10 cellular contexts compared by ENCODE assay signal in the genomic region with DNA sequence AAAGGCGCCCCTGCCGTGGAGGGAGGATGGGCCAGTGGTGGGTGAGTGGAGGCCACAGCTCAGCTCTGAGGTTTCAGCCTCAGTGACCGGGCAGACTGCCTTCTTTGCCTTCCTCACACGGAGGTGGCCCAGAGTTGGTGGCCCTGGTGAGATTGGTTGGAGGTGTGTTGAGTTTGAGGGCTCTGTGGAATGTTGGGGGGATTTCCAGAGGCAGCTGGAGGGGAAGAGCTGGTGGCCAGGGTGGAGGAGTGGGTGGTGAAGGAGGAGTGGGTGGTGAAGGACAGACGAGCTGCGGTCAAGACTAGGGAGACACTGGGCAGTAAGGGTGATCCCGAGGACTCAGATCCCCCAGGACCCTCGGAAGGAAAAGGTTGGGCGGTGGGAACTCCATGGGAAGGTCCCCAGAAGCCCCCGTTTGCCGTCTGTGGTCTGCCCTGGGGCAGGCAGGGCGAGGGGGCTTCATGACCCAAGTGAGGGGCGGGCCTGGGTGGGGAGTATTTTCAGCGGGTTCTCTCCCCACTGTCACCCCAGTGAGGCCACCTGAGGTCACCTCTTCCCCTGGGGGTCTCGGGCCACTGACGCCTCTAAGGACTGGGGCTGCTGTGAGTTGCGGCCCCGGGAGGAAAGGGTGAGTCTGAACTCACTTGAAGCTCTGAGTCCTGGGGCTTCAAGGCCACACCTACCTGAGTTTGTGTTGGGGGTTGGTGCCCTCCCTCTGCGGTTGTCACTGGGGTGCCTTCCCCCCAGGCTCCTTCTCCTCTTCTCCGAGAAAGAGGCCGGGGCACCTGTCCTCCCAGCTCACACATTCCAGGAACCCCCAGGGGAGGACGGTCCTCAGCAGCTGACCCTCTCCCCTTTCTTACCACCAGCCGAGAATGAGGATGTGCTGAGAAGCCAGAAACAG. TPM values are rescaled to one million over a fixed set of nuclear protein-coding genes. Genes with fewer than 3 reads are reported as not detected.
DNase-seq lines count a peak whose midpoint lies in the region; ATAC-seq and TF ChIP-seq lines count a peak whose summit lies in the region.
"Had no signal": no experiment of that assay in that cellular context is flagged by ENCODE, and none has a peak within 500 bp of the region (broad histone marks: within the 10 kb centered on the region; RNA-seq: fewer than 3 reads in every experiment).

No MANE protein-coding gene starts in this region.

- TF ChIP-seq CTCF in body of pancreas (IDR thresholded peaks at IDR 0.05): no peak

- ATAC-seq in activated CD4-positive, CD25-positive, alpha-beta regulatory T cell treated with anti-CD3 and anti-CD28 coated beads, Interleukin-2, amount 50 U/mL, for 24 hours: peak; percentile 47 to 49
- ATAC-seq in body of pancreas: no peak

- H3K27me3 ChIP-seq in body of pancreas: no peaks in the 10 kb centered on the region

- intact Hi-C loops in body of pancreas (cut with DNase I): no loop called here

- no peak overlapping the region for H3K27ac ChIP-seq in body of pancreas
- H3K27ac ChIP-seq in substantia nigra (ENCODE audit: low read depth, low read length, poor library complexity, severe bottlenecking): no peak overlapping the region
- H3K27ac ChIP-seq: VCaP had no signal

- no peaks in the 10 kb centered on the region for H3K4me1 ChIP-seq in body of pancreas

- peak; percentile 39 for TF ChIP-seq POLR2A in GM19099 (IDR thresholded peaks at IDR 0.05; ENCODE audit: extremely low read depth, insufficient read length, low read depth)
- no peak for TF ChIP-seq POLR2A in body of pancreas (IDR thresholded peaks at IDR 0.05)

- peak; percentile 72 for DNase-seq in central memory CD4-positive, alpha-beta T cell
- DNase-seq in stimulated activated CD8-positive, alpha-beta memory T cell treated with anti-CD3 and anti-CD28 coated beads, Interleukin-15, amount 100 ng/mL, for 4 hours (ENCODE audit: low read depth in 2 of 2): peak; percentile 34 to 50
- no peak for DNase-seq in body of pancreas
- DNase-seq in NCI-H1436 (lab: John Stamatoyannopoulos, UW): no peak
- DNase-seq in GDM1 (lab: John Stamatoyannopoulos, UW): no peak
- DNase-seq in substantia nigra (lab: John Stamatoyannopoulos, UW): no peak

- H3K4me3 ChIP-seq in body of pancreas: no peak overlapping the region
- H3K4me3 ChIP-seq: smooth muscle cell had no signal

- no peaks in the 10 kb centered on the region for H3K36me3 ChIP-seq in body of pancreas (replicated peaks in 1 of 2; ENCODE audit: insufficient read depth in 1 of 2, low read depth in 2 of 2)

- 48 to 65% methylated on average over 15 to 23 of the region's 23 CpGs for WGBS in body of pancreas, 2 donors

- no peaks in the 10 kb centered on the region for H3K9me3 ChIP-seq in body of pancreas

RNA-seq across cellular contexts. Expression of gene PIK3CD, which starts 22.7 kb away (rescaled TPM):
- total RNA-seq in body of pancreas: 1 to 10 TPM; 3.3 to 6.2 TPM

RNA-seq across cellular contexts. Expression of gene TMEM201, which starts 40.1 kb away (rescaled TPM):
- total RNA-seq in body of pancreas: 10 to 100 TPM in 1 of 2 donors, 1 to 10 TPM in 1; 7.3 to 12.5 TPM

Comparison
In these comparisons a context has a peak if more than half of its experiments do, and no peak if none do; other contexts are left out.
1. DNase-seq: peak in central memory CD4-positive, alpha-beta T cell (single experiment) and stimulated activated CD8-positive, alpha-beta memory T cell treated with anti-CD3 and anti-CD28 coated beads, Interleukin-15, amount 100 ng/mL, for 4 hours (2 of 2); none in body of pancreas (0 of 4), NCI-H1436 (single experiment), GDM1 (single experiment) and substantia nigra (0 of 49).